ENCODE assay signal across 3 cellular contexts in the genomic region with DNA sequence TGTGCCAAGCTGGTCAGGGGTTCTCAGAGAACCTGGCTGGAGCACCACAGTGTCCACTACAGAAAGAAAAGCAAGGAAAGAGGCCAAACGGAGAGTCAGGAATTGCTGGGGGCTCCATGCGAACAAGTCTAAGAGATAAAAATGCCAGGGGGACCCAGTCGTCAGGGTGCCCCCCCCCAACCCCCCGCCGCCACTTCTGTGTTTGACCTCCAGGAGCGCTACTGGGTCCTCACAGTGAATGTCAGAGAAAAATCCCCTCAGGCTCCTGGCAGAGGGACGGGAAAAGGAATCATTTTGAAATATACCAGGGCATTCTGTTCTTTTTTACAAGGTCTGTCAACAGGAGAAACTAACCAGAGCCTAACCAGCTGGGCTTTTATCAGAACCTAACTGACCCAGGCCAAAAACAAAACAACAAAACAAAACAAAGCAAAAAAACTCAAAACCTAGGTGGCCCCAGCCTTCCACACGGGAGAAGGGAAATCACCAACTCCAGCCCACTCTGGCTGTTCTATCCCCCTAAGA.
TF ChIP-seq lines count a peak whose summit lies in the region.

No MANE protein-coding gene starts in this region.

TF ChIP-seq in SK-N-SH, 30 proteins besides CTCF, POLR2A, EP300 and RAD21 (continued from another document):
- no peak for TF ChIP-seq NFIC (IDR thresholded peaks at IDR 0.05; ENCODE audit: borderline replicate concordance)
- TF ChIP-seq TCF12 (IDR thresholded peaks at IDR 0.05) = no peak
- TF ChIP-seq JUND (IDR thresholded peaks at IDR 0.05) = no peak
- TF ChIP-seq, protein P1, sequence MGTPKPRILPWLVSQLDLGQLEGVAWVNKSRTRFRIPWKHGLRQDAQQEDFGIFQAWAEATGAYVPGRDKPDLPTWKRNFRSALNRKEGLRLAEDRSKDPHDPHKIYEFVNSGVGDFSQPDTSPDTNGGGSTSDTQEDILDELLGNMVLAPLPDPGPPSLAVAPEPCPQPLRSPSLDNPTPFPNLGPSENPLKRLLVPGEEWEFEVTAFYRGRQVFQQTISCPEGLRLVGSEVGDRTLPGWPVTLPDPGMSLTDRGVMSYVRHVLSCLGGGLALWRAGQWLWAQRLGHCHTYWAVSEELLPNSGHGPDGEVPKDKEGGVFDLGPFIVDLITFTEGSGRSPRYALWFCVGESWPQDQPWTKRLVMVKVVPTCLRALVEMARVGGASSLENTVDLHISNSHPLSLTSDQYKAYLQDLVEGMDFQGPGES (IDR thresholded peaks at IDR 0.05; ENCODE audit: low read depth, low read length) = no peak
- no peak for TF ChIP-seq YY1 (IDR thresholded peaks at IDR 0.05; ENCODE audit: low read depth)
- TF ChIP-seq RCOR1 (IDR thresholded peaks at IDR 0.05; ENCODE audit: low read length) = no peak

TF ChIP-seq in SK-N-SH treated with all-trans-retinoic acid at 6 μM for 48 hours, 23 proteins besides CTCF, POLR2A, EP300 and RAD21 (continued from another document):
- TF ChIP-seq PATZ1 (CRISPR knock-in tag; IDR thresholded peaks at IDR 0.05; ENCODE audit: borderline replicate concordance) (no peak), ZNF8 (CRISPR knock-in tag; IDR thresholded peaks at IDR 0.05) (no peak), ZC3H10 (CRISPR knock-in tag; IDR thresholded peaks at IDR 0.05) (no peak), ZNF565 (CRISPR knock-in tag; conservative IDR thresholded peaks at IDR 0.05; ENCODE audit: low read depth) (no peak), BACH2 (CRISPR knock-in tag; IDR thresholded peaks at IDR 0.05; ENCODE audit: borderline replicate concordance) (no peak), SNAI2 (CRISPR knock-in tag; IDR thresholded peaks at IDR 0.05) (no peak), PPARA (CRISPR knock-in tag; IDR thresholded peaks at IDR 0.05; ENCODE audit: borderline replicate concordance) (no peak), TCF4 (CRISPR knock-in tag; IDR thresholded peaks at IDR 0.05; ENCODE audit: borderline replicate concordance) (no peak), ZNF70 (CRISPR knock-in tag; IDR thresholded peaks at IDR 0.05) (no peak), CSRNP3 (CRISPR knock-in tag; IDR thresholded peaks at IDR 0.05) (no peak), CSDC2 (CRISPR knock-in tag; IDR thresholded peaks at IDR 0.05) (no peak), GLIS3 (CRISPR knock-in tag; IDR thresholded peaks at IDR 0.05) (no peak), ISL1 (CRISPR knock-in tag; IDR thresholded peaks at IDR 0.05) (no peak), TSHZ2 (CRISPR knock-in tag; IDR thresholded peaks at IDR 0.05) (no peak), POU6F1 (CRISPR knock-in tag; IDR thresholded peaks at IDR 0.05; ENCODE audit: borderline replicate concordance, low read depth) (no peak)
TF ChIP-seq in SK-N-SH treated with all-trans-retinoic acid at 6 μM for 48 hours: peak in this region for 0.

TF ChIP-seq in WTC11, 78 proteins besides CTCF, POLR2A, EP300 and RAD21 (continued from another document):
- no peak for TF ChIP-seq ZSCAN18 (CRISPR knock-in tag; IDR thresholded peaks at IDR 0.05)
- TF ChIP-seq IRF1 (CRISPR knock-in tag; IDR thresholded peaks at IDR 0.05) = no peak
- TF ChIP-seq TEAD4 (CRISPR knock-in tag; IDR thresholded peaks at IDR 0.05) = no peak
TF ChIP-seq in WTC11: peak in this region for 0.
